ENCODE assay signal across 20 cellular contexts in genomic region chr15:72189250-72189902, GRCh38.
DNase-seq lines count a peak whose midpoint lies in the region; ATAC-seq, FAIRE-seq and TF ChIP-seq lines count a peak whose summit lies in the region.
"Had no signal": no experiment of that assay in that cellular context is flagged by ENCODE, and none has a peak within 500 bp of the region (broad histone marks: within the 10 kb centered on the region; RNA-seq: fewer than 3 reads in every experiment).

No MANE protein-coding gene starts in this region.

- no peak for DNase-seq in HTR-8/SVneo (ENCODE audit: insufficient read length, low spot score)
- no peak for DNase-seq in foreskin fibroblast
- DNase-seq: 8988T; AML-193; Caco-2; Calu3; CD4-positive, alpha-beta T cell; CD8-positive, alpha-beta T cell; DMS79 treated with DMSO at 0.1 percent for 48 hours; GDM1 had no signal

- ATAC-seq in GM18873 (IDR thresholded peaks at IDR 0.05; ENCODE audit: low FRiP score, unreplicated experiment) (no peak), GM21528 (IDR thresholded peaks at IDR 0.05; ENCODE audit: low FRiP score, unreplicated experiment) (no peak)
- ATAC-seq: CD8-positive, alpha-beta T cell; GM12878 had no signal

- FAIRE-seq in G401.6 (lab: Jason Lieb, UNC) (peak; percentile 30), HTR-8/SVneo (lab: Jason Lieb, UNC) (peak; percentile 70)
- FAIRE-seq: A204.1, D721Med, GM12878, GM12892, GM18507, GM19239 had no signal

- no peak overlapping the region for H3K4me3 ChIP-seq in foreskin fibroblast (ENCODE audit: low read depth in 1 of 2, low read length in 2 of 2)
- H3K4me3 ChIP-seq: BLaER1 treated with 17β-estradiol and CSF1 and Interleukin-3, amounts not matched to agents 10 nM and 100 nM; GM12878 had no signal

- no peak for TF ChIP-seq CTCF in foreskin fibroblast (IDR thresholded peaks at IDR 0.05; ENCODE audit: low read depth, low read length)
